In genomic region chr6:27213544-27214125, GRCh38 we compare ENCODE assay signal across 9 cellular contexts. TPM values are rescaled to one million over a fixed set of nuclear protein-coding genes. Genes with fewer than 3 reads are reported as not detected.
DNase-seq lines count a peak whose midpoint lies in the region; TF ChIP-seq lines count a peak whose summit lies in the region.
"Had no signal": no experiment of that assay in that cellular context is flagged by ENCODE, and none has a peak within 500 bp of the region (broad histone marks: within the 10 kb centered on the region; RNA-seq: fewer than 3 reads in every experiment).

No MANE protein-coding gene starts in this region.

- TF ChIP-seq CTCF in chondrocyte (IDR thresholded peaks at IDR 0.05) (no peak), nephron progenitor cell (IDR thresholded peaks at IDR 0.05) (no peak), GM10248 (IDR thresholded peaks at IDR 0.05; ENCODE audit: control extremely low read depth, extremely low read depth, low read depth, missing control alignments) (no peak)

- H3K4me3 Mint-ChIP-seq in chondrocyte (ENCODE audit: unreplicated experiment) (peak overlapping the region; percentile 88), nephron progenitor cell (peak overlapping the region; percentile 93)

- H3K9me3 Mint-ChIP-seq in chondrocyte (ENCODE audit: low read depth) (peaks cover 5% of the 10 kb centered on the region), nephron progenitor cell (peaks cover 13% of the 10 kb centered on the region)

- H3K27me3 Mint-ChIP-seq in chondrocyte (ENCODE audit: low read depth) (no peaks in the 10 kb centered on the region), nephron progenitor cell (ENCODE audit: low read depth, poor library complexity) (peaks cover 24% of the 10 kb centered on the region)

- POLR2A ChIA-PET in GM10248 (lab: Yijun Ruan, JAX), result no interaction called here

- peaks cover 14% of the 10 kb centered on the region for H3K4me1 Mint-ChIP-seq in chondrocyte (ENCODE audit: low read depth)
- no peaks in the 10 kb centered on the region for H3K4me1 Mint-ChIP-seq in nephron progenitor cell

- H3K36me3 Mint-ChIP-seq in chondrocyte (ENCODE audit: low read depth) (no peaks in the 10 kb centered on the region), nephron progenitor cell (ENCODE audit: low read depth) (peaks cover 4% of the 10 kb centered on the region)

- DNase-seq in NCI-H2171 treated with DMSO at 0.1 percent for 48 hours (lab: John Stamatoyannopoulos, UW), result peak; percentile 19
- DNase-seq in NCI-H2171 (lab: John Stamatoyannopoulos, UW), result no peak
- DNase-seq in NCI-H226, result peak; percentile 41
- DNase-seq in chondrocyte (ENCODE audit: low spot score), result no peak
- DNase-seq in nephron progenitor cell, result peak; percentile 45
- no peak for DNase-seq in NCI-H2107 treated with DMSO at 0.1 percent for 48 hours (lab: John Stamatoyannopoulos, UW; ENCODE audit: unreplicated experiment)
- no peak for DNase-seq in GM10248 (ENCODE audit: extremely low spot score)
- DNase-seq in GM19240 (ENCODE audit: insufficient read length, low spot score), result no peak
- DNase-seq: left colon had no signal

- H3K27ac Mint-ChIP-seq in chondrocyte (ENCODE audit: unreplicated experiment), result no peak overlapping the region
- H3K27ac Mint-ChIP-seq in nephron progenitor cell, result no peak overlapping the region

- CTCF ChIA-PET in GM10248 (lab: Yijun Ruan, JAX), result no interaction called here

RNA-seq across cellular contexts. Expression of gene PRSS16, which starts 33.9 kb away (rescaled TPM):
- 1.1 to 1.8 TPM (median 1.7 TPM) in 3 replicates for total RNA-seq in chondrocyte

Comparison
In these comparisons a context has a peak if more than half of its experiments do, and no peak if none do; other contexts are left out.
1. DNase-seq: peak in NCI-H2171 treated with DMSO at 0.1 percent for 48 hours (single experiment), NCI-H226 (single experiment) and nephron progenitor cell (single experiment); none in NCI-H2171 (single experiment), chondrocyte (single experiment), NCI-H2107 treated with DMSO at 0.1 percent for 48 hours (single experiment), GM10248 (single experiment) and GM19240 (single experiment).